25 cellular contexts compared by ENCODE assay signal in the genomic region with DNA sequence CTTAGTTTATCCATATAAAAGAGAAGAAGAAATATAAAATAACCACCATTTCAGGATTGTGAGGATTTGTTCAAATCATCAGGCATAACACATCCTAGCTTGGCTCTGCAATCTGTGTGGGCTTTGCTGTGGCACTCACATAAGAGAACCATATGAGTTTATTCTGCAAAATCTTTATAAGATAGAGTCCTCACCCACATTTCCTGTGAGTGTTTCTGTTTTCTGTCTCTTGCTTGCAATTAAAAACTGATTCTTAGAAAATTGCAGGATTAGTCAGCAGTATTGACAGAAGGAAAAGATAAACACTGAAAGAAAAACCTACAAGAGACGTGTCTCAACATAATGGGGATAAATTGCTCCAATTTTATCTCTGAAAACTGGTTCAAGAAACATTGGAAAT.
DNase-seq lines count a peak whose midpoint lies in the region; ATAC-seq and TF ChIP-seq lines count a peak whose summit lies in the region.
"Had no signal": no experiment of that assay in that cellular context is flagged by ENCODE, and none has a peak within 500 bp of the region (broad histone marks: within the 10 kb centered on the region; RNA-seq: fewer than 3 reads in every experiment).

No MANE protein-coding gene starts in this region.

- DNase-seq in COR-L47 (lab: John Stamatoyannopoulos, UW) (peak; percentile 26), M059J (ENCODE audit: low read depth) (peak; percentile 12), mesenchymal stem cell (peak; percentile 39), T-helper 17 cell (no peak)
- no peak for DNase-seq in activated CD4-positive, alpha-beta memory T cell treated with anti-CD3 and anti-CD28 coated beads for 36 hours
- no peak for DNase-seq in activated CD4-positive, alpha-beta T cell treated with anti-CD3 and anti-CD28 coated beads for 36 hours
- DNase-seq: activated CD4-positive, alpha-beta T cell treated with anti-CD3 and anti-CD28 coated beads, Interleukin-2, amount 50 U/mL, for 48 hours; activated CD8-positive, alpha-beta memory T cell treated with anti-CD3 and anti-CD28 coated beads, Interleukin-2, amount 50 U/mL, for 4 hours; cortex of kidney; effector memory CD8-positive, alpha-beta T cell; hypothalamus; immature natural killer cell; NCI-H187 treated with DMSO at 0.1 percent for 48 hours; NCI-H524; stimulated activated CD4-positive, alpha-beta T cell treated with anti-CD3 and anti-CD28 coated beads, Interleukin-1b, Interleukin-23, amount 100 ng/mL, for 48 hours; stomach; SW 1271; tibial artery had no signal

- peaks cover 83% of the 10 kb centered on the region for H3K4me1 Mint-ChIP-seq in brain
- no peaks in the 10 kb centered on the region for H3K4me1 Mint-ChIP-seq in activated CD4-positive, alpha-beta memory T cell treated with anti-CD3 and anti-CD28 coated beads for 36 hours (ENCODE audit: low read depth)
- H3K4me1 Mint-ChIP-seq in T-helper 17 cell, result no peaks in the 10 kb centered on the region
- H3K4me1 Mint-ChIP-seq in activated CD4-positive, alpha-beta T cell treated with anti-CD3 and anti-CD28 coated beads for 36 hours, result no peaks in the 10 kb centered on the region
- H3K4me1 Mint-ChIP-seq: activated naive CD4-positive, alpha-beta T cell treated with anti-CD3 and anti-CD28 coated beads, Interleukin-2, amount 50 U/mL, for 24 hours; immature natural killer cell; memory B cell had no signal

- H3K4me3 Mint-ChIP-seq in brain, result no peak overlapping the region
- no peak overlapping the region for H3K4me3 Mint-ChIP-seq in activated CD4-positive, alpha-beta memory T cell treated with anti-CD3 and anti-CD28 coated beads for 36 hours
- no peak overlapping the region for H3K4me3 Mint-ChIP-seq in T-helper 17 cell
- H3K4me3 Mint-ChIP-seq in activated CD4-positive, alpha-beta T cell treated with anti-CD3 and anti-CD28 coated beads for 36 hours, result no peak overlapping the region
- H3K4me3 Mint-ChIP-seq: activated naive CD4-positive, alpha-beta T cell treated with anti-CD3 and anti-CD28 coated beads, Interleukin-2, amount 50 U/mL, for 24 hours; effector memory CD8-positive, alpha-beta T cell; GM23338; immature natural killer cell; memory B cell had no signal

- H2BK5ac ChIP-seq in mesenchymal stem cell (ENCODE audit: low read depth, low read length, poor library complexity, severe bottlenecking), result no peak overlapping the region

- H3K9ac ChIP-seq in mesenchymal stem cell (ENCODE audit: low read length), result no peak overlapping the region

- intact Hi-C loops in activated CD4-positive, alpha-beta memory T cell treated with anti-CD3 and anti-CD28 coated beads for 36 hours (cut with micrococcal nuclease), result no loop called here
- intact Hi-C loops in activated CD4-positive, alpha-beta T cell treated with anti-CD3 and anti-CD28 coated beads for 36 hours (cut with DNase I, micrococcal nuclease), result no loop called here

- H3K9me3 Mint-ChIP-seq in brain, result peaks cover 0 to 5% (median 0%) of the 10 kb centered on the region in 5 experiments
- no peaks in the 10 kb centered on the region for H3K9me3 Mint-ChIP-seq in activated CD4-positive, alpha-beta memory T cell treated with anti-CD3 and anti-CD28 coated beads for 36 hours
- H3K9me3 Mint-ChIP-seq in activated CD4-positive, alpha-beta T cell treated with anti-CD3 and anti-CD28 coated beads for 36 hours (ENCODE audit: low read depth), result peaks cover 2% of the 10 kb centered on the region
- H3K9me3 Mint-ChIP-seq: activated naive CD4-positive, alpha-beta T cell treated with anti-CD3 and anti-CD28 coated beads, Interleukin-2, amount 50 U/mL, for 24 hours; GM23338; memory B cell had no signal

- no peak overlapping the region for H3K18ac ChIP-seq in mesenchymal stem cell (ENCODE audit: low read depth in 1 of 2, low read length in 2 of 2)

- no peak overlapping the region for H4K8ac ChIP-seq in mesenchymal stem cell (ENCODE audit: low read length)

- H4K91ac ChIP-seq in mesenchymal stem cell (ENCODE audit: low read length), result no peak overlapping the region

- no peak overlapping the region for H2AFZ ChIP-seq in mesenchymal stem cell (ENCODE audit: low read depth, low read length)
- H2AFZ ChIP-seq: GM23338 had no signal

- H3K14ac ChIP-seq in mesenchymal stem cell (ENCODE audit: low read length in 2 of 2), result no peak overlapping the region

- H3K4me3 ChIP-seq in mesenchymal stem cell (ENCODE audit: insufficient read depth in 1 of 2, low read depth in 1 of 2, low read length in 2 of 2), result no peak overlapping the region
- H3K4me3 ChIP-seq: GM23338, skin epidermis, stomach, tibial artery had no signal

- no peaks in the 10 kb centered on the region for H3K27me3 ChIP-seq in mesenchymal stem cell (ENCODE audit: control insufficient read depth in 1 of 2, insufficient read depth in 1 of 2, low read length in 2 of 2)
- H3K27me3 ChIP-seq: neutrophil, stomach, tibial artery had no signal

- POLR2A ChIA-PET in activated CD4-positive, alpha-beta memory T cell treated with anti-CD3 and anti-CD28 coated beads for 36 hours (lab: Charles Lee), result no interaction called here
- POLR2A ChIA-PET in activated CD4-positive, alpha-beta T cell treated with anti-CD3 and anti-CD28 coated beads for 36 hours (lab: Charles Lee), result no interaction called here

- no CpG with 5 or more reads among the region's 1 CpG for WGBS in mesenchymal stem cell

- no peak overlapping the region for H2BK120ac ChIP-seq in mesenchymal stem cell (ENCODE audit: low read depth, low read length)

- no peak overlapping the region for H3K27ac ChIP-seq in mesenchymal stem cell (ENCODE audit: low read length, poor library complexity, severe bottlenecking)
- H3K27ac ChIP-seq: C4-2B, neutrophil, stomach, tibial artery had no signal

- no peak overlapping the region for H2BK12ac ChIP-seq in mesenchymal stem cell (ENCODE audit: low read length in 2 of 2)

- no peaks in the 10 kb centered on the region for H3K79me1 ChIP-seq in mesenchymal stem cell (replicated peaks; ENCODE audit: low read length, poor library complexity, severe bottlenecking)

- H3K4ac ChIP-seq in mesenchymal stem cell (ENCODE audit: low read depth in 1 of 2, low read length in 2 of 2), result no peak overlapping the region

- CTCF ChIA-PET in activated CD4-positive, alpha-beta memory T cell treated with anti-CD3 and anti-CD28 coated beads for 36 hours (lab: Charles Lee), result no interaction called here
- CTCF ChIA-PET in activated CD4-positive, alpha-beta T cell treated with anti-CD3 and anti-CD28 coated beads for 36 hours (lab: Charles Lee), result no interaction called here

- H3K36me3 Mint-ChIP-seq in brain, result no peaks in the 10 kb centered on the region
- no peaks in the 10 kb centered on the region for H3K36me3 Mint-ChIP-seq in activated CD4-positive, alpha-beta memory T cell treated with anti-CD3 and anti-CD28 coated beads for 36 hours
- H3K36me3 Mint-ChIP-seq in T-helper 17 cell (ENCODE audit: low read depth), result no peaks in the 10 kb centered on the region
- H3K36me3 Mint-ChIP-seq in activated CD4-positive, alpha-beta T cell treated with anti-CD3 and anti-CD28 coated beads for 36 hours (ENCODE audit: low read depth), result no peaks in the 10 kb centered on the region
- H3K36me3 Mint-ChIP-seq: activated naive CD4-positive, alpha-beta T cell treated with anti-CD3 and anti-CD28 coated beads, Interleukin-2, amount 50 U/mL, for 24 hours; immature natural killer cell; memory B cell had no signal

- H3K36me3 ChIP-seq in mesenchymal stem cell (ENCODE audit: control insufficient read depth in 1 of 2, insufficient read depth in 2 of 2, low read depth in 1 of 2, low read length in 2 of 2), result no peaks in the 10 kb centered on the region
- H3K36me3 ChIP-seq: neutrophil, stomach, tibial artery had no signal

- no peaks in the 10 kb centered on the region for H3K27me3 Mint-ChIP-seq in brain
- H3K27me3 Mint-ChIP-seq in activated CD4-positive, alpha-beta memory T cell treated with anti-CD3 and anti-CD28 coated beads for 36 hours, result no peaks in the 10 kb centered on the region
- H3K27me3 Mint-ChIP-seq in T-helper 17 cell, result no peaks in the 10 kb centered on the region
- H3K27me3 Mint-ChIP-seq in activated CD4-positive, alpha-beta T cell treated with anti-CD3 and anti-CD28 coated beads for 36 hours, result no peaks in the 10 kb centered on the region
- H3K27me3 Mint-ChIP-seq: activated naive CD4-positive, alpha-beta T cell treated with anti-CD3 and anti-CD28 coated beads, Interleukin-2, amount 50 U/mL, for 24 hours; effector memory CD8-positive, alpha-beta T cell; memory B cell had no signal

- no peaks in the 10 kb centered on the region for H3K4me1 ChIP-seq in mesenchymal stem cell (ENCODE audit: control insufficient read depth, insufficient read depth, low read depth, low read length)

- H3K23ac ChIP-seq in mesenchymal stem cell (ENCODE audit: low read length in 2 of 2), result no peak overlapping the region

- ATAC-seq in T-helper 17 cell, result no peak
- ATAC-seq in activated CD4-positive, alpha-beta T cell treated with anti-CD3 and anti-CD28 coated beads for 36 hours, result no peak
- ATAC-seq: effector memory CD8-positive, alpha-beta T cell; GM23338 had no signal

- H3K27ac Mint-ChIP-seq in brain, result peak overlapping the region in 3 of 5 experiments; percentile 7 to 55 (median 17)
- no peak overlapping the region for H3K27ac Mint-ChIP-seq in activated CD4-positive, alpha-beta memory T cell treated with anti-CD3 and anti-CD28 coated beads for 36 hours
- H3K27ac Mint-ChIP-seq in T-helper 17 cell, result no peak overlapping the region
- no peak overlapping the region for H3K27ac Mint-ChIP-seq in activated CD4-positive, alpha-beta T cell treated with anti-CD3 and anti-CD28 coated beads for 36 hours
- H3K27ac Mint-ChIP-seq: activated naive CD4-positive, alpha-beta T cell treated with anti-CD3 and anti-CD28 coated beads, Interleukin-2, amount 50 U/mL, for 24 hours; effector memory CD8-positive, alpha-beta T cell; GM23338; immature natural killer cell; memory B cell had no signal

- no peak overlapping the region for H2AK5ac ChIP-seq in mesenchymal stem cell (ENCODE audit: low read length, severe bottlenecking)

- no peak overlapping the region for H3K4me2 ChIP-seq in mesenchymal stem cell (ENCODE audit: low read length, poor library complexity, severe bottlenecking)
- H3K4me2 ChIP-seq: GM23338 had no signal

- no peaks in the 10 kb centered on the region for H3K9me3 ChIP-seq in mesenchymal stem cell (ENCODE audit: control insufficient read depth, low read length)
- no peaks in the 10 kb centered on the region for H3K9me3 ChIP-seq in T-helper 17 cell (ENCODE audit: control insufficient read depth, low read length, poor library complexity, severe bottlenecking)
- H3K9me3 ChIP-seq: neutrophil, stomach, tibial artery had no signal

- no peak overlapping the region for H2BK15ac ChIP-seq in mesenchymal stem cell (ENCODE audit: low read depth, poor library complexity, severe bottlenecking)

- TF ChIP-seq CTCF in brain (conservative IDR thresholded peaks at IDR 0.05), result no peak

Comparison
In these comparisons a context has a peak if more than half of its experiments do, and no peak if none do; other contexts are left out.
1. DNase-seq: peak in COR-L47 (single experiment), M059J (single experiment) and mesenchymal stem cell (single experiment); none in activated CD4-positive, alpha-beta memory T cell treated with anti-CD3 and anti-CD28 coated beads for 36 hours (single experiment), T-helper 17 cell (0 of 3) and activated CD4-positive, alpha-beta T cell treated with anti-CD3 and anti-CD28 coated beads for 36 hours (single experiment).
2. H3K27ac Mint-ChIP-seq: peak in brain (3 of 5); none in activated CD4-positive, alpha-beta memory T cell treated with anti-CD3 and anti-CD28 coated beads for 36 hours (single experiment), T-helper 17 cell (single experiment) and activated CD4-positive, alpha-beta T cell treated with anti-CD3 and anti-CD28 coated beads for 36 hours (single experiment).